Comparison of ENCODE assay signal across 10 cellular contexts in genomic region chr7:542935-543789, GRCh38. TPM values are rescaled to one million over a fixed set of nuclear protein-coding genes. Genes with fewer than 3 reads are reported as not detected.
DNase-seq lines count a peak whose midpoint lies in the region; ATAC-seq and TF ChIP-seq lines count a peak whose summit lies in the region.
"Had no signal": no experiment of that assay in that cellular context is flagged by ENCODE, and none has a peak within 500 bp of the region (broad histone marks: within the 10 kb centered on the region; RNA-seq: fewer than 3 reads in every experiment).

No MANE protein-coding gene starts in this region.

- H3K4me1 ChIP-seq in RWPE2 (ENCODE audit: insufficient read depth, poor library complexity, severe bottlenecking) (peaks cover 25% of the 10 kb centered on the region), sigmoid colon (peaks cover 0 to 20% (median 3%) of the 10 kb centered on the region in 4 donors)

- no peak for TF ChIP-seq POLR2A in sigmoid colon (IDR thresholded peaks at IDR 0.05)

- peak; percentile 38 for ATAC-seq in RWPE2 (ENCODE audit: low read depth)
- no peak for ATAC-seq in HG02870 (IDR thresholded peaks at IDR 0.05; ENCODE audit: unreplicated experiment)

- H3K4me3 ChIP-seq in RWPE2 (ENCODE audit: severe bottlenecking) (no peak overlapping the region), fibroblast of villous mesenchyme (ENCODE audit: low read depth, low read length) (no peak overlapping the region), sigmoid colon (no peak overlapping the region)
- H3K4me3 ChIP-seq: lung had no signal

- WGBS in sigmoid colon, 2 donors, result 67 to 80% methylated on average over 29 of the region's 29 CpGs

- no peak for TF ChIP-seq EP300 in sigmoid colon (IDR thresholded peaks at IDR 0.05)

- H3K27ac ChIP-seq in RWPE2 (ENCODE audit: poor library complexity, severe bottlenecking) (peak overlapping the region; percentile 78), sigmoid colon (peak overlapping the region; percentile 8 to 55 (median 33))

- intact Hi-C loops in sigmoid colon (cut with DNase I), result no loop called here

- H3K9me3 ChIP-seq in RWPE2 (ENCODE audit: severe bottlenecking) (no peaks in the 10 kb centered on the region), sigmoid colon (no peaks in the 10 kb centered on the region)

- TF ChIP-seq CTCF in RWPE2 (IDR thresholded peaks at IDR 0.05; ENCODE audit: poor library complexity, severe bottlenecking), result no peak
- TF ChIP-seq CTCF in fibroblast of villous mesenchyme (IDR thresholded peaks at IDR 0.05; ENCODE audit: insufficient read depth, low read depth, low read length), result no peak
- no peak for TF ChIP-seq CTCF in sigmoid colon (IDR thresholded peaks at IDR 0.05)

- H3K27me3 ChIP-seq in RWPE2 (ENCODE audit: insufficient read depth, poor library complexity, severe bottlenecking) (no peaks in the 10 kb centered on the region), sigmoid colon (no peaks in the 10 kb centered on the region)

- peak; percentile 8 for DNase-seq in SIG-M5 treated with dmso at 0.1 percent for 504 hours (lab: John Stamatoyannopoulos, UW; ENCODE audit: unreplicated experiment)
- no peak for DNase-seq in SIG-M5 (lab: John Stamatoyannopoulos, UW)
- no peak for DNase-seq in RWPE2 (ENCODE audit: low spot score)
- peak; percentile 83 for DNase-seq in fibroblast of villous mesenchyme (ENCODE audit: low read depth)
- no peak for DNase-seq in sigmoid colon
- DNase-seq in NCI-H345 (lab: John Stamatoyannopoulos, UW), result no peak
- DNase-seq in DMS53 (lab: John Stamatoyannopoulos, UW), result no peak
- DNase-seq: NCI-H69 had no signal

- H3K36me3 ChIP-seq in RWPE2 (ENCODE audit: low read depth) (no peaks in the 10 kb centered on the region), sigmoid colon (no peaks in the 10 kb centered on the region)

RNA-seq across cellular contexts. Expression of gene PDGFA, which starts 23.5 kb away (rescaled TPM):
- total RNA-seq in fibroblast of villous mesenchyme (43.2 and 86.7 TPM in 2 replicates), sigmoid colon (10 to 100 TPM; 33.9 to 38.5 (median 36.9) TPM)
- 10 to 100 TPM; 19.7 to 21.6 (median 20.0) TPM for polyA plus RNA-seq in sigmoid colon

Comparison
In these comparisons a context has a peak if more than half of its experiments do, and no peak if none do; other contexts are left out.
1. DNase-seq: peak in SIG-M5 treated with dmso at 0.1 percent for 504 hours (single experiment) and fibroblast of villous mesenchyme (single experiment); none in SIG-M5 (single experiment), RWPE2 (single experiment), sigmoid colon (single experiment), NCI-H345 (single experiment) and DMS53 (single experiment).